24 cellular contexts compared by ENCODE assay signal in the genomic region with DNA sequence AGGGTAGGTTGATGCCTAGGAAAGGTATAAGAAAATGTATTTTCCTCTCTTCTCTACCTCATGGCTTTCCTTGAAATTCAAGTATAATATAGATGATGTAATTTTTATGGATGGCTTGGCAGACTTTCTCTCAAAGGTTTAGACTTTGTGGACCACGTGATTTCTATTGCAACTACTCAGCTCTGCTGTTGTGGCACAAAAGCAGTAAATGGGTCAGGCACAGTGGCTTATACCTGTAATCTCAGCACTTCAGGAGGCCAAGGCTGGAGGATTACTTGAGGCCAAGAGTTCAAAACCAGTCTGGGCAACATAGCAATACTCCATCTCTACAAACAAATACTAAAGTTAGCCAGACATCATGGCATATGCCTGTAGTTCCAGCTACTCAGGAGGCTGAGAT. TPM values are rescaled to one million over a fixed set of nuclear protein-coding genes. Genes with fewer than 3 reads are reported as not detected.
DNase-seq lines count a peak whose midpoint lies in the region; ATAC-seq, FAIRE-seq and TF ChIP-seq lines count a peak whose summit lies in the region.
"Had no signal": no experiment of that assay in that cellular context is flagged by ENCODE, and none has a peak within 500 bp of the region (broad histone marks: within the 10 kb centered on the region; RNA-seq: fewer than 3 reads in every experiment).

No MANE protein-coding gene starts in this region.

- H3K27me3 ChIP-seq in AG04450 (ENCODE audit: control insufficient read depth, insufficient read depth, low read length) (no peaks in the 10 kb centered on the region), keratinocyte (ENCODE audit: control insufficient read depth, extremely low read depth, insufficient read depth, low read length) (no peaks in the 10 kb centered on the region)
- H3K27me3 ChIP-seq: BLaER1 treated with 17β-estradiol and CSF1 and Interleukin-3, amounts not matched to agents 10 nM and 100 nM had no signal

- H3K4me3 ChIP-seq in AG04450 (ENCODE audit: low read depth, low read length) (no peak overlapping the region), keratinocyte (ENCODE audit: control insufficient read depth in 2 of 3, extremely low read depth in 1 of 3, insufficient read depth in 2 of 3, low read depth in 1 of 3, low read length in 3 of 3) (no peak overlapping the region), mucosa of descending colon (no peak overlapping the region)
- H3K4me3 ChIP-seq: BLaER1 treated with 17β-estradiol and CSF1 and Interleukin-3, amounts not matched to agents 10 nM and 100 nM had no signal

- no peak overlapping the region for H2AFZ ChIP-seq in keratinocyte (ENCODE audit: control insufficient read depth, low read length)

- H3K36me3 ChIP-seq in keratinocyte (ENCODE audit: control insufficient read depth in 2 of 2, extremely low read depth in 1 of 2, insufficient read depth in 2 of 2, low read length in 2 of 2) (peaks cover 2 to 3% of the 10 kb centered on the region in 2 experiments), mucosa of descending colon (ENCODE audit: low read depth) (peaks cover 4% of the 10 kb centered on the region)

- FAIRE-seq in GM12891 (lab: Jason Lieb, UNC) (peak; percentile 5), keratinocyte (lab: Jason Lieb, UNC) (peak; percentile 9)
- FAIRE-seq: A204.1, D721Med, G401.6, GM12892, GM19239 had no signal

- no peaks in the 10 kb centered on the region for H4K20me1 ChIP-seq in keratinocyte (ENCODE audit: control insufficient read depth, extremely low read depth, insufficient read depth, low read length)
- H4K20me1 ChIP-seq: BLaER1 treated with 17β-estradiol and CSF1 and Interleukin-3, amounts not matched to agents 10 nM and 100 nM had no signal

- CTCF ChIA-PET in AG04450 (lab: Charles Lee), result no interaction called here

- H3K27ac ChIP-seq in AG04450 (ENCODE audit: low read depth, low read length) (peak overlapping the region; percentile 11), keratinocyte (ENCODE audit: control insufficient read depth, insufficient read depth, low read length) (no peak overlapping the region)
- H3K27ac ChIP-seq: BLaER1 treated with 17β-estradiol and CSF1 and Interleukin-3, amounts not matched to agents 10 nM and 100 nM; C4-2B had no signal

- DNase-seq in AG04450 (ENCODE audit: low read depth, low spot score) (no peak), GM12891 (ENCODE audit: insufficient read length, low spot score) (no peak), keratinocyte (ENCODE audit: low read depth, low spot score) (no peak), mucosa of descending colon (no peak), hepatic stellate cell (ENCODE audit: low spot score) (no peak)
- DNase-seq: 8988T; ACHN; AML-193; Caco-2; Calu3; CD4-positive, alpha-beta T cell; CD8-positive, alpha-beta T cell; DMS79 treated with DMSO at 0.1 percent for 48 hours; GF-D8 had no signal

- no peaks in the 10 kb centered on the region for H3K79me2 ChIP-seq in keratinocyte (ENCODE audit: control insufficient read depth, insufficient read depth, low read length)

- H3K4me1 ChIP-seq in keratinocyte (ENCODE audit: control insufficient read depth, extremely low read depth, insufficient read depth, low read length) (no peaks in the 10 kb centered on the region), mucosa of descending colon (ENCODE audit: low read depth) (no peaks in the 10 kb centered on the region)
- H3K4me1 ChIP-seq: BLaER1 treated with 17β-estradiol and CSF1 and Interleukin-3, amounts not matched to agents 10 nM and 100 nM; Caco-2 had no signal

- no peak overlapping the region for H3K9ac ChIP-seq in keratinocyte (ENCODE audit: control insufficient read depth, extremely low read depth, insufficient read depth, low read length)
- H3K9ac ChIP-seq: BLaER1 treated with 17β-estradiol and CSF1 and Interleukin-3, amounts not matched to agents 10 nM and 100 nM had no signal

- intact Hi-C loops in mucosa of descending colon (cut with DNase I, micrococcal nuclease), result no loop called here

- dilution Hi-C loops in keratinocyte (cut with MboI; ENCODE audit: extremely low pct_ligation_motif_present, low sequenced_read_pairs), result no loop called here

- TF ChIP-seq POLR2A in GM12891 (IDR thresholded peaks at IDR 0.05; ENCODE audit: low read depth, low read length), result no peak

- no peaks in the 10 kb centered on the region for H3K9me1 ChIP-seq in keratinocyte (ENCODE audit: control insufficient read depth, extremely low read depth, insufficient read depth, low read length)

- H3K9me3 ChIP-seq in AG04450 (ENCODE audit: control insufficient read depth, insufficient read depth, low read length), result no peaks in the 10 kb centered on the region
- no peaks in the 10 kb centered on the region for H3K9me3 ChIP-seq in keratinocyte (ENCODE audit: control insufficient read depth, low read depth, low read length)
- no peaks in the 10 kb centered on the region for H3K9me3 ChIP-seq in mucosa of descending colon
- H3K9me3 ChIP-seq: BLaER1 treated with 17β-estradiol and CSF1 and Interleukin-3, amounts not matched to agents 10 nM and 100 nM; Caco-2 had no signal

- TF ChIP-seq CTCF in AG04450 (IDR thresholded peaks at IDR 0.05; ENCODE audit: low read depth, low read length) (no peak), keratinocyte (optimal IDR thresholded peaks at IDR 0.05 in 1 of 3, IDR thresholded peaks at IDR 0.05 in 1 of 3, conservative IDR thresholded peaks at IDR 0.05 in 1 of 3; ENCODE audit: extremely low read depth in 1 of 3, insufficient read depth in 2 of 3, low read length in 3 of 3) (no peak), mucosa of descending colon (IDR thresholded peaks at IDR 0.05) (no peak)

- H3K4me2 ChIP-seq in keratinocyte (ENCODE audit: control insufficient read depth, extremely low read depth, insufficient read depth, low read depth, low read length), result no peak overlapping the region
- H3K4me2 ChIP-seq: BLaER1 treated with 17β-estradiol and CSF1 and Interleukin-3, amounts not matched to agents 10 nM and 100 nM had no signal

- POLR2A ChIA-PET in AG04450 (lab: Yijun Ruan, JAX), result no interaction called here

- ATAC-seq in mucosa of descending colon, result peak; percentile 33
- no peak for ATAC-seq in GM19452 (IDR thresholded peaks at IDR 0.05; ENCODE audit: unreplicated experiment)
- ATAC-seq in HG03457 (IDR thresholded peaks at IDR 0.05; ENCODE audit: unreplicated experiment), result no peak
- no peak for ATAC-seq in GM18498 (IDR thresholded peaks at IDR 0.05; ENCODE audit: unreplicated experiment)
- ATAC-seq: CD8-positive, alpha-beta T cell had no signal

TF ChIP-seq in GM12891, 5 proteins besides CTCF, POLR2A, EP300 and RAD21:
- TF ChIP-seq TAF1 (IDR thresholded peaks at IDR 0.05; ENCODE audit: low read depth, low read length) (no peak), POLR2AphosphoS5 (IDR thresholded peaks at IDR 0.05; ENCODE audit: low read depth, low read length) (no peak), SPI1 (IDR thresholded peaks at IDR 0.05; ENCODE audit: low read depth, low read length) (no peak), POU2F2 (IDR thresholded peaks at IDR 0.05; ENCODE audit: low read depth, low read length) (no peak), PAX5 (IDR thresholded peaks at IDR 0.05; ENCODE audit: insufficient read depth, low read length, severe bottlenecking) (no peak)

RNA-seq across cellular contexts. Expression of a gene that starts 22.0 kb away (rescaled TPM):
- 58.8 and 84.2 TPM in 2 replicates for polyA plus RNA-seq in AG04450 (2011; rRNA removed)
- polyA minus RNA-seq in AG04450 (2011; rRNA and poly(A)+ RNA removed), result 25.6 and 39.1 TPM in 2 replicates
- 56.9 TPM for polyA plus RNA-seq in GM12891 (2012; ENCODE audit: low read depth, missing spikeins)
- 18.0 to 52.2 TPM (median 41.6 TPM) in 3 replicates for polyA plus RNA-seq in keratinocyte
- 126 TPM for polyA plus RNA-seq in keratinocyte (2011; ENCODE audit: low read depth)
- polyA plus RNA-seq in keratinocyte (2011; cell fraction: cytosol; rRNA removed), result 28.3 and 43.3 TPM in 2 replicates
- 65.9 and 74.9 TPM in 2 replicates for polyA plus RNA-seq in keratinocyte (2011; cell fraction: nucleus; rRNA removed)
- 45.9 and 53.8 TPM in 2 replicates for polyA plus RNA-seq in keratinocyte (2012; ENCODE audit: low replicate concordance)
- 20.6 to 29.4 TPM (median 26.6 TPM) in 3 replicates for polyA minus RNA-seq in keratinocyte
- polyA minus RNA-seq in keratinocyte (2011; cell fraction: cytosol; rRNA and poly(A)+ RNA removed), result 22.8 TPM
- 20.6 and 33.7 TPM in 2 replicates for polyA minus RNA-seq in keratinocyte (2011; cell fraction: nucleus; rRNA and poly(A)+ RNA removed)
- total RNA-seq in mucosa of descending colon, result 10 to 100 TPM; 32.9 to 45.6 (median 40.6) TPM

RNA-seq across cellular contexts. Expression of a gene that starts 41.2 kb away (rescaled TPM):
- 44.1 and 54.0 TPM in 2 replicates for polyA plus RNA-seq in AG04450 (2011; rRNA removed)
- 10.8 and 18.9 TPM in 2 replicates for polyA minus RNA-seq in AG04450 (2011; rRNA and poly(A)+ RNA removed)
- 21.6 TPM for polyA plus RNA-seq in GM12891 (2012; ENCODE audit: low read depth, missing spikeins)
- polyA plus RNA-seq in keratinocyte, result 39.7 to 53.1 TPM (median 41.6 TPM) in 3 replicates
- 228 TPM for polyA plus RNA-seq in keratinocyte (2011; ENCODE audit: low read depth)
- 49.5 and 62.5 TPM in 2 replicates for polyA plus RNA-seq in keratinocyte (2011; cell fraction: cytosol; rRNA removed)
- polyA plus RNA-seq in keratinocyte (2011; cell fraction: nucleus; rRNA removed), result 38.0 and 41.6 TPM in 2 replicates
- polyA plus RNA-seq in keratinocyte (2012; ENCODE audit: low replicate concordance), result 59.3 and 66.2 TPM in 2 replicates
- 7.5 to 10.9 TPM (median 7.8 TPM) in 3 replicates for polyA minus RNA-seq in keratinocyte
- 35.3 TPM for polyA minus RNA-seq in keratinocyte (2011; cell fraction: cytosol; rRNA and poly(A)+ RNA removed)
- 11.6 and 23.7 TPM in 2 replicates for polyA minus RNA-seq in keratinocyte (2011; cell fraction: nucleus; rRNA and poly(A)+ RNA removed)
- 100 to 1,000 TPM in 2 of 3 donors, 10 to 100 TPM in 1; 98.1 to 152 (median 142) TPM for total RNA-seq in mucosa of descending colon
